ENCODE assay signal across 1 cellular context in genomic region chr7:108459922-108460551, GRCh38.
TF ChIP-seq lines count a peak whose summit lies in the region.

No MANE protein-coding gene starts in this region.

TF ChIP-seq in liver, 16 proteins besides CTCF, POLR2A, EP300 and RAD21 (continued from another document):
- TF ChIP-seq, protein P1, sequence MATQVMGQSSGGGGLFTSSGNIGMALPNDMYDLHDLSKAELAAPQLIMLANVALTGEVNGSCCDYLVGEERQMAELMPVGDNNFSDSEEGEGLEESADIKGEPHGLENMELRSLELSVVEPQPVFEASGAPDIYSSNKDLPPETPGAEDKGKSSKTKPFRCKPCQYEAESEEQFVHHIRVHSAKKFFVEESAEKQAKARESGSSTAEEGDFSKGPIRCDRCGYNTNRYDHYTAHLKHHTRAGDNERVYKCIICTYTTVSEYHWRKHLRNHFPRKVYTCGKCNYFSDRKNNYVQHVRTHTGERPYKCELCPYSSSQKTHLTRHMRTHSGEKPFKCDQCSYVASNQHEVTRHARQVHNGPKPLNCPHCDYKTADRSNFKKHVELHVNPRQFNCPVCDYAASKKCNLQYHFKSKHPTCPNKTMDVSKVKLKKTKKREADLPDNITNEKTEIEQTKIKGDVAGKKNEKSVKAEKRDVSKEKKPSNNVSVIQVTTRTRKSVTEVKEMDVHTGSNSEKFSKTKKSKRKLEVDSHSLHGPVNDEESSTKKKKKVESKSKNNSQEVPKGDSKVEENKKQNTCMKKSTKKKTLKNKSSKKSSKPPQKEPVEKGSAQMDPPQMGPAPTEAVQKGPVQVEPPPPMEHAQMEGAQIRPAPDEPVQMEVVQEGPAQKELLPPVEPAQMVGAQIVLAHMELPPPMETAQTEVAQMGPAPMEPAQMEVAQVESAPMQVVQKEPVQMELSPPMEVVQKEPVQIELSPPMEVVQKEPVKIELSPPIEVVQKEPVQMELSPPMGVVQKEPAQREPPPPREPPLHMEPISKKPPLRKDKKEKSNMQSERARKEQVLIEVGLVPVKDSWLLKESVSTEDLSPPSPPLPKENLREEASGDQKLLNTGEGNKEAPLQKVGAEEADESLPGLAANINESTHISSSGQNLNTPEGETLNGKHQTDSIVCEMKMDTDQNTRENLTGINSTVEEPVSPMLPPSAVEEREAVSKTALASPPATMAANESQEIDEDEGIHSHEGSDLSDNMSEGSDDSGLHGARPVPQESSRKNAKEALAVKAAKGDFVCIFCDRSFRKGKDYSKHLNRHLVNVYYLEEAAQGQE (IDR thresholded peaks at IDR 0.05) = no peak
- no peak for TF ChIP-seq SP1 (IDR thresholded peaks at IDR 0.05)
- TF ChIP-seq EGR1 (IDR thresholded peaks at IDR 0.05; ENCODE audit: low read depth in 2 of 2) = no peak
- TF ChIP-seq HNF4A (conservative IDR thresholded peaks at IDR 0.05) = no peak
